In genomic region chr12:52010152-52010622, GRCh38 we compare ENCODE assay signal across 8 cellular contexts. TPM values are rescaled to one million over a fixed set of nuclear protein-coding genes. Genes with fewer than 3 reads are reported as not detected.
DNase-seq lines count a peak whose midpoint lies in the region; ATAC-seq and TF ChIP-seq lines count a peak whose summit lies in the region.

No MANE protein-coding gene starts in this region.

- H3K4me1 ChIP-seq in BLaER1 treated with 17β-estradiol and CSF1 and Interleukin-3, amounts not matched to agents 10 nM and 100 nM = peaks cover 42 to 54% (median 52%) of the 10 kb centered on the region in 10 experiments
- H3K4me1 ChIP-seq in gastroesophageal sphincter = peaks cover 0 to 73% (median 15%) of the 10 kb centered on the region in 3 donors
- peaks cover 5% of the 10 kb centered on the region for H3K4me1 ChIP-seq in osteoblast (ENCODE audit: insufficient read depth, low read length)

- no peaks in the 10 kb centered on the region for H3K9me3 Mint-ChIP-seq in activated naive CD8-positive, alpha-beta T cell treated with anti-CD3 and anti-CD28 coated beads for 36 hours

- TF ChIP-seq POLR2A in gastroesophageal sphincter (IDR thresholded peaks at IDR 0.05) = peak in 1 of 2 donors; percentile 18

- H2AFZ ChIP-seq in osteoblast (ENCODE audit: low read length) = peak overlapping the region; percentile 92

- peak; percentile 99 for DNase-seq in osteoblast (ENCODE audit: insufficient read length, low spot score, missing footprints)
- no peak for DNase-seq in activated naive CD8-positive, alpha-beta T cell treated with anti-CD3 and anti-CD28 coated beads for 36 hours
- no peak for DNase-seq in GM20000 (ENCODE audit: low spot score)

- H3K27ac Mint-ChIP-seq in activated naive CD8-positive, alpha-beta T cell treated with anti-CD3 and anti-CD28 coated beads for 36 hours = no peak overlapping the region

- H3K9me3 ChIP-seq in BLaER1 treated with 17β-estradiol and CSF1 and Interleukin-3, amounts not matched to agents 10 nM and 100 nM (replicated peaks in 1 of 11) = no peaks in the 10 kb centered on the region
- H3K9me3 ChIP-seq in gastroesophageal sphincter (no peaks in the 10 kb centered on the region), osteoblast (ENCODE audit: low read depth, low read length) (no peaks in the 10 kb centered on the region)

- TF ChIP-seq CTCF in gastroesophageal sphincter (IDR thresholded peaks at IDR 0.05) (no peak), osteoblast (IDR thresholded peaks at IDR 0.05; ENCODE audit: extremely low read depth, low read depth, low read length) (no peak), GM20000 (IDR thresholded peaks at IDR 0.05; ENCODE audit: extremely low read depth, missing control alignments) (no peak)

- peaks cover 37 to 64% (median 44%) of the 10 kb centered on the region in 11 experiments for H3K36me3 ChIP-seq in BLaER1 treated with 17β-estradiol and CSF1 and Interleukin-3, amounts not matched to agents 10 nM and 100 nM
- H3K36me3 ChIP-seq in gastroesophageal sphincter = peaks cover 0 to 42% of the 10 kb centered on the region in 2 donors
- no peaks in the 10 kb centered on the region for H3K36me3 ChIP-seq in osteoblast (ENCODE audit: insufficient read depth, low read length)

- H3K4me2 ChIP-seq in BLaER1 treated with 17β-estradiol and CSF1 and Interleukin-3, amounts not matched to agents 10 nM and 100 nM = peak overlapping the region; percentile 92 to 99 (median 97)
- H3K4me2 ChIP-seq in osteoblast (ENCODE audit: insufficient read depth, low read length) = peak overlapping the region; percentile 60

- no peak overlapping the region for H3K4me3 Mint-ChIP-seq in activated naive CD8-positive, alpha-beta T cell treated with anti-CD3 and anti-CD28 coated beads for 36 hours

- peaks cover 4% of the 10 kb centered on the region for H3K27me3 Mint-ChIP-seq in activated naive CD8-positive, alpha-beta T cell treated with anti-CD3 and anti-CD28 coated beads for 36 hours

- peak overlapping the region; percentile 0 to 62 (median 41); a peak in 14 of 22 replicates for H3K27ac ChIP-seq in BLaER1 treated with 17β-estradiol and CSF1 and Interleukin-3, amounts not matched to agents 10 nM and 100 nM
- H3K27ac ChIP-seq in gastroesophageal sphincter (peak overlapping the region; percentile 16 to 89 (median 88)), osteoblast (ENCODE audit: low read depth, low read length) (no peak overlapping the region)

- peak overlapping the region in 9 of 10 experiments; percentile 79 to 96 (median 93); a peak in 13 of 20 replicates for H3K4me3 ChIP-seq in BLaER1 treated with 17β-estradiol and CSF1 and Interleukin-3, amounts not matched to agents 10 nM and 100 nM
- H3K4me3 ChIP-seq in gastroesophageal sphincter = peak overlapping the region in 1 of 2 donors; percentile 85
- no peak overlapping the region for H3K4me3 ChIP-seq in osteoblast (ENCODE audit: insufficient read depth, low read length)

- WGBS in gastroesophageal sphincter (ENCODE audit: low coverage in 1 of 2), 2 donors = no CpG with 5 or more reads among the region's 11 CpGs

- no peak for TF ChIP-seq EP300 in gastroesophageal sphincter (IDR thresholded peaks at IDR 0.05)

- peaks cover 11% of the 10 kb centered on the region for H3K36me3 Mint-ChIP-seq in activated naive CD8-positive, alpha-beta T cell treated with anti-CD3 and anti-CD28 coated beads for 36 hours

- peak; percentile 56 for ATAC-seq in SK-N-SH treated with all-trans-retinoic acid at 6 μM for 48 hours
- ATAC-seq in gastroesophageal sphincter = peak; percentile 74
- ATAC-seq in GM18519 (IDR thresholded peaks at IDR 0.05; ENCODE audit: low FRiP score, unreplicated experiment) = no peak
- no peak for ATAC-seq in GM19023 (IDR thresholded peaks at IDR 0.05; ENCODE audit: unreplicated experiment)

- H3K4me1 Mint-ChIP-seq in activated naive CD8-positive, alpha-beta T cell treated with anti-CD3 and anti-CD28 coated beads for 36 hours = peaks cover 20% of the 10 kb centered on the region

- H3K9ac ChIP-seq in BLaER1 treated with 17β-estradiol and CSF1 and Interleukin-3, amounts not matched to agents 10 nM and 100 nM = peak overlapping the region; percentile 17 to 97 (median 92); a peak in 19 of 22 replicates

- H3K27me3 ChIP-seq in BLaER1 treated with 17β-estradiol and CSF1 and Interleukin-3, amounts not matched to agents 10 nM and 100 nM = peaks cover 0 to 19% (median 12%) of the 10 kb centered on the region in 11 experiments; a peak in 15 of 22 replicates
- peaks cover 24% of the 10 kb centered on the region for H3K27me3 ChIP-seq in gastroesophageal sphincter
- peaks cover 32% of the 10 kb centered on the region for H3K27me3 ChIP-seq in osteoblast (ENCODE audit: insufficient read depth, low read length)

- H3K79me2 ChIP-seq in osteoblast (ENCODE audit: insufficient read depth, low read length) = no peaks in the 10 kb centered on the region

- H4K20me1 ChIP-seq in BLaER1 treated with 17β-estradiol and CSF1 and Interleukin-3, amounts not matched to agents 10 nM and 100 nM = peaks cover 7 to 80% (median 41%) of the 10 kb centered on the region in 11 experiments; a peak in 19 of 22 replicates
- peaks cover 3% of the 10 kb centered on the region for H4K20me1 ChIP-seq in osteoblast (ENCODE audit: insufficient read depth, low read length)

TF ChIP-seq in SK-N-SH treated with all-trans-retinoic acid at 6 μM for 48 hours, 23 proteins besides CTCF, POLR2A, EP300 and RAD21:
- TF ChIP-seq ESRRG (CRISPR knock-in tag; IDR thresholded peaks at IDR 0.05) (no peak), BACH2 (CRISPR knock-in tag; IDR thresholded peaks at IDR 0.05; ENCODE audit: borderline replicate concordance) (no peak), ZFP3 (CRISPR knock-in tag; IDR thresholded peaks at IDR 0.05) (no peak), TCF4 (CRISPR knock-in tag; IDR thresholded peaks at IDR 0.05; ENCODE audit: borderline replicate concordance) (peak; percentile 37; the same call in 1 of the 2 replicates)

RNA-seq across cellular contexts. Expression of gene TAMALIN, which starts 3.4 kb away (rescaled TPM):
- total RNA-seq in gastroesophageal sphincter (10 to 100 TPM; 11.8 to 18.0 (median 16.1) TPM), osteoblast (4.7 and 6.5 TPM in 2 replicates)
- 10 to 100 TPM in 1 of 2 experiments, 1 to 10 TPM in 1; 9.1 to 11.3 TPM for total RNA-seq in activated naive CD8-positive, alpha-beta T cell treated with anti-CD3 and anti-CD28 coated beads for 36 hours

RNA-seq across cellular contexts. Expression of gene NR4A1, which starts 41.1 kb away (rescaled TPM):
- total RNA-seq in gastroesophageal sphincter (10 to 100 TPM; 29.9 to 67.2 (median 35.2) TPM), osteoblast (3.3 and 3.5 TPM in 2 replicates)
- total RNA-seq in activated naive CD8-positive, alpha-beta T cell treated with anti-CD3 and anti-CD28 coated beads for 36 hours = 10 to 100 TPM; 88.0 to 92.6 TPM

RNA-seq across cellular contexts. Expression of gene ACVR1B, which starts 58.7 kb away (rescaled TPM):
- total RNA-seq in gastroesophageal sphincter = 10 to 100 TPM in 2 of 4 donors, 1 to 10 TPM in 2; 6.5 to 17.9 (median 10.5) TPM
- 10.5 and 13.0 TPM in 2 replicates for total RNA-seq in osteoblast
- 10 to 100 TPM in 1 of 2 experiments, 1 to 10 TPM in 1; 9.9 to 10.2 TPM for total RNA-seq in activated naive CD8-positive, alpha-beta T cell treated with anti-CD3 and anti-CD28 coated beads for 36 hours

RNA-seq across cellular contexts. Expression of gene ATG101, which starts 59.6 kb away (rescaled TPM):
- total RNA-seq in gastroesophageal sphincter = 10 to 100 TPM; 36.7 to 60.2 (median 52.6) TPM
- 49.5 and 64.4 TPM in 2 replicates for total RNA-seq in osteoblast
- total RNA-seq in activated naive CD8-positive, alpha-beta T cell treated with anti-CD3 and anti-CD28 coated beads for 36 hours = 10 to 100 TPM; 39.8 to 41.2 TPM

Comparison
In these comparisons a context has a peak if more than half of its experiments do, and no peak if none do; other contexts are left out.
1. ATAC-seq: peak in SK-N-SH treated with all-trans-retinoic acid at 6 μM for 48 hours (single experiment) and gastroesophageal sphincter (single experiment); none in GM18519 (single experiment) and GM19023 (single experiment).